9 cellular contexts compared by ENCODE assay signal in the genomic region with DNA sequence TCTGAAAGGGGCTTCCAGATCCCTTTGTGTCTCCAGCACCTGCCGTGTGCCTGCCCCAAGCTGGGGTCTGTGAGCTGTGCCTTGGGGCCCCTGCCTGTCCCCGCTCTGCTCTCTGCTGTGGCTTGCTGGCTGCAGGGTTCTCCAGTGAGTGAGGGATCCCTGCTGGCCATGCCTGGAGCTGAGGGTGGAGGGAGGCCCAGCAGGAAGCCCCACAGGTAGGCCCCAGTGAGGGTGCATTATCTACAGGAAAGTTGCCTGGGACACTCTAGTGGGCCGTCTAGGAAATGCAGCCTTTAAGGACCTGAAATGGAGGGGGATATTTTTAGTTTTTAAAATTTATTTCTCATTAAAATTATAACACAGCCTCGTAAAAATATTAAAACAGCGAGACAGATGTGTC.
A peak's percentile ranks its signal among the peaks of the same experiment; 100 is the strongest.
DNase-seq lines count a peak whose midpoint lies in the region; ATAC-seq and TF ChIP-seq lines count a peak whose summit lies in the region.
"Had no signal": no experiment of that assay in that cellular context is flagged by ENCODE, and none has a peak within 500 bp of the region (broad histone marks: within the 10 kb centered on the region; RNA-seq: fewer than 3 reads in every experiment).

No MANE protein-coding gene starts in this region.

- no peak overlapping the region for H3K4me3 ChIP-seq in AG10803 (ENCODE audit: low read length)

- no peak for DNase-seq in AG10803 (ENCODE audit: low read depth)
- peak; percentile 66 for DNase-seq in GM13976 (ENCODE audit: low spot score)
- DNase-seq in RWPE1 (ENCODE audit: low spot score): peak; percentile 21
- peak; percentile 21 for DNase-seq in iris pigment epithelial cell (ENCODE audit: low read depth)
- DNase-seq in NCI-H2081 treated with DMSO at 0.1 percent for 48 hours (lab: John Stamatoyannopoulos, UW): no peak
- DNase-seq in COLO668 (lab: John Stamatoyannopoulos, UW; ENCODE audit: unreplicated experiment): no peak
- DNase-seq in activated CD4-positive, CD25-positive, alpha-beta regulatory T cell (lab: John Stamatoyannopoulos, UW): no peak
- DNase-seq: NCI-H1694 treated with DMSO at 0.1 percent for 48 hours had no signal

- H3K27ac ChIP-seq in RWPE1: no peak overlapping the region

- in situ Hi-C loops in GM13976 (cut with MboI; ENCODE audit: low sequenced_read_pairs, unreplicated experiment): no loop called here

- no peak for ATAC-seq in GM19023 (IDR thresholded peaks at IDR 0.05; ENCODE audit: unreplicated experiment)

- peak; percentile 47 for TF ChIP-seq CTCF in AG10803 (conservative IDR thresholded peaks at IDR 0.05; ENCODE audit: low read length)
- no peak for TF ChIP-seq CTCF in GM13976 (IDR thresholded peaks at IDR 0.05; ENCODE audit: borderline replicate concordance, control extremely low read depth, extremely low read depth, insufficient read depth, missing control alignments)
- TF ChIP-seq CTCF in RWPE1 (conservative IDR thresholded peaks at IDR 0.05; ENCODE audit: low read depth): peak; percentile 19; the same call in 1 of the 2 replicates

- POLR2A ChIA-PET in RWPE1 (lab: Yijun Ruan, JAX; ENCODE audit: low non-redundant PET): no interaction called here

- CTCF ChIA-PET in RWPE1 (lab: Yijun Ruan, JAX): interaction anchor here (0.5 to 1.2 kb wide), 3 partner anchors 17 to 219 kb away, joined by 3 to 5 read pairs (median 5); no protein-coding TSS in a partner anchor

Comparison
In these comparisons a context has a peak if more than half of its experiments do, and no peak if none do; other contexts are left out.
1. DNase-seq: peak in GM13976 (single experiment), RWPE1 (single experiment) and iris pigment epithelial cell (single experiment); none in AG10803 (single experiment), NCI-H2081 treated with DMSO at 0.1 percent for 48 hours (single experiment), COLO668 (single experiment) and activated CD4-positive, CD25-positive, alpha-beta regulatory T cell (0 of 4).